22 cellular contexts compared by ENCODE assay signal in genomic region chr15:66784174-66784573, GRCh38.
A peak's percentile ranks its signal among the peaks of the same experiment; 100 is the strongest.
DNase-seq lines count a peak whose midpoint lies in the region; ATAC-seq and TF ChIP-seq lines count a peak whose summit lies in the region.
"Had no signal": no experiment of that assay in that cellular context is flagged by ENCODE, and none has a peak within 500 bp of the region (broad histone marks: within the 10 kb centered on the region; RNA-seq: fewer than 3 reads in every experiment).

No MANE protein-coding gene starts in this region.

- H2AK5ac ChIP-seq in IMR-90 (ENCODE audit: low read depth, low read length) (peak overlapping the region; percentile 98), mesenchymal stem cell (ENCODE audit: low read length, severe bottlenecking) (peak overlapping the region; percentile 72)

- H4K5ac ChIP-seq in IMR-90 (ENCODE audit: low read depth, low read length) = peak overlapping the region; percentile 16; the same call in 1 of the 2 replicates

- H3K36me3 ChIP-seq in IMR-90 (ENCODE audit: control insufficient read depth, insufficient read depth, low read length) (peaks cover 5% of the 10 kb centered on the region; the same call in 1 of the 2 replicates), mesenchymal stem cell (ENCODE audit: control insufficient read depth in 1 of 2, insufficient read depth in 2 of 2, low read depth in 1 of 2, low read length in 2 of 2) (peaks cover 8 to 40% of the 10 kb centered on the region in 2 experiments)

- H3K27me3 ChIP-seq in IMR-90 (ENCODE audit: control insufficient read depth, insufficient read depth, low read length) (no peaks in the 10 kb centered on the region), mesenchymal stem cell (ENCODE audit: control insufficient read depth in 1 of 2, insufficient read depth in 1 of 2, low read length in 2 of 2) (no peaks in the 10 kb centered on the region)
- H3K27me3 ChIP-seq: BLaER1 treated with 17β-estradiol and CSF1 and Interleukin-3, amounts not matched to agents 10 nM and 100 nM had no signal

- TF ChIP-seq RAD21 in IMR-90 (IDR thresholded peaks at IDR 0.05; ENCODE audit: low read length) = no peak

- dilution Hi-C loops in IMR-90 (cut with HindIII; ENCODE audit: low sequenced_read_pairs, unreplicated experiment) = no loop called here

- no peak overlapping the region for H3K4me2 ChIP-seq in IMR-90 (ENCODE audit: low read depth, low read length)
- H3K4me2 ChIP-seq in mesenchymal stem cell (ENCODE audit: low read length, poor library complexity, severe bottlenecking) = no peak overlapping the region
- H3K4me2 ChIP-seq: PC-9 had no signal

- no peak for TF ChIP-seq POLR2A in IMR-90 (IDR thresholded peaks at IDR 0.05; ENCODE audit: low read depth, low read length)

- H2BK15ac ChIP-seq in IMR-90 (ENCODE audit: low read depth, low read length) (peak overlapping the region; percentile 76; the same call in 2 of the 3 replicates), mesenchymal stem cell (ENCODE audit: low read depth, poor library complexity, severe bottlenecking) (no peak overlapping the region)

- CTCF ChIA-PET in IMR-90 (lab: Yijun Ruan, JAX) = interaction anchor here (1.0 kb wide), 1 partner anchor 67 kb away, joined by 3 read pairs; no protein-coding TSS in a partner anchor

- H2BK12ac ChIP-seq in mesenchymal stem cell (ENCODE audit: low read length in 2 of 2) = no peak overlapping the region

- H3K18ac ChIP-seq in IMR-90 (ENCODE audit: low read depth, low read length) = peak overlapping the region; percentile 27
- H3K18ac ChIP-seq in mesenchymal stem cell (ENCODE audit: low read depth in 1 of 2, low read length in 2 of 2) = peak overlapping the region in 1 of 2 experiments; percentile 37

- peak overlapping the region; percentile 85 for H3K4ac ChIP-seq in IMR-90 (ENCODE audit: low read depth, low read length)
- H3K4ac ChIP-seq in mesenchymal stem cell (ENCODE audit: low read depth in 1 of 2, low read length in 2 of 2) = peak overlapping the region in 1 of 2 experiments; percentile 47

- H4K20me1 ChIP-seq in IMR-90 (ENCODE audit: insufficient read depth, low read length) = no peaks in the 10 kb centered on the region

- no peak overlapping the region for H3K4me3 ChIP-seq in IMR-90 (ENCODE audit: insufficient read depth, low read depth, low read length)
- H3K4me3 ChIP-seq in mesenchymal stem cell (ENCODE audit: insufficient read depth in 1 of 2, low read depth in 1 of 2, low read length in 2 of 2) = no peak overlapping the region
- H3K4me3 ChIP-seq: BLaER1 treated with 17β-estradiol and CSF1 and Interleukin-3, amounts not matched to agents 10 nM and 100 nM; K562; PC-9 had no signal

- H2AFZ ChIP-seq in IMR-90 (replicated peaks; ENCODE audit: low read length, poor library complexity) (no peak overlapping the region), mesenchymal stem cell (ENCODE audit: low read depth, low read length) (no peak overlapping the region)
- H2AFZ ChIP-seq: PC-9 had no signal

- in situ Hi-C loops in IMR-90 (cut with MboI; ENCODE audit: low sequenced_read_pairs) = no loop called here

- BruUV-seq in IMR-90 (replicated peaks; lab: Mats Ljungman, UMichigan) = no TSS peak

- peak overlapping the region; percentile 94 for H4K91ac ChIP-seq in IMR-90 (ENCODE audit: insufficient read depth, low read depth, low read length)
- peak overlapping the region; percentile 65 for H4K91ac ChIP-seq in mesenchymal stem cell (ENCODE audit: low read length)

- H3K9me3 ChIP-seq in IMR-90 (ENCODE audit: control insufficient read depth, insufficient read depth, low read length) = no peaks in the 10 kb centered on the region
- no peaks in the 10 kb centered on the region for H3K9me3 ChIP-seq in mesenchymal stem cell (ENCODE audit: control insufficient read depth, low read length)
- H3K9me3 ChIP-seq: BLaER1 treated with 17β-estradiol and CSF1 and Interleukin-3, amounts not matched to agents 10 nM and 100 nM had no signal

- DNase-seq in D341Med (ENCODE audit: low spot score) = peak; percentile 25
- DNase-seq in IMR-90 = no peak
- no peak for DNase-seq in mesenchymal stem cell
- DNase-seq in sciatic nerve (ENCODE audit: low spot score) = peak; percentile 32
- DNase-seq in AG20443 (ENCODE audit: low spot score) = no peak
- DNase-seq: CD4-positive, alpha-beta memory T cell; DMS53; EL; GF-D8; NCI-H1092 treated with DMSO at 0.1 percent for 48 hours; NCI-H1436 treated with DMSO at 0.1 percent for 48 hours; NCI-H2029; NCI-H226; NCI-H510A treated with DMSO at 0.1 percent for 48 hours; NCI-H748 treated with DMSO at 0.1 percent for 48 hours; PC-9; SIG-M5 had no signal

- peak overlapping the region; percentile 89 for H2BK20ac ChIP-seq in IMR-90 (ENCODE audit: low read depth, low read length)

- H2AK9ac ChIP-seq in IMR-90 (replicated peaks; ENCODE audit: low read depth, low read length, poor library complexity) = no peak overlapping the region

- ATAC-seq in IMR-90 (ENCODE audit: low read depth) = no peak
- ATAC-seq in sciatic nerve = no peak
- ATAC-seq in GM19467 (IDR thresholded peaks at IDR 0.05; ENCODE audit: unreplicated experiment) = no peak
- no peak for ATAC-seq in HG03095 (IDR thresholded peaks at IDR 0.05; ENCODE audit: unreplicated experiment)

- POLR2A ChIA-PET in IMR-90 (lab: Charles Lee; ENCODE audit: unreplicated experiment) = no interaction called here

- H3K9ac ChIP-seq in IMR-90 (ENCODE audit: low read depth, low read length) = no peak overlapping the region
- H3K9ac ChIP-seq in mesenchymal stem cell (ENCODE audit: low read length) = no peak overlapping the region
- H3K9ac ChIP-seq: BLaER1 treated with 17β-estradiol and CSF1 and Interleukin-3, amounts not matched to agents 10 nM and 100 nM had no signal

- H3K9me1 ChIP-seq in IMR-90 (ENCODE audit: insufficient read depth, low read length) = peaks cover 53% of the 10 kb centered on the region

- no peak for TF ChIP-seq CTCF in IMR-90 (conservative IDR thresholded peaks at IDR 0.05; ENCODE audit: low read depth, low read length)

- 100% methylated on average over 4 of the region's 4 CpGs; no CpG with 5 or more reads in 1 of the 2 experiments for WGBS in IMR-90 (ENCODE audit: extremely low coverage in 2 of 2, insufficient read length in 1 of 2), 2 experiments
- 99% methylated on average over 4 of the region's 4 CpGs for WGBS in mesenchymal stem cell

- intact Hi-C loops in IMR-90 (cut with micrococcal nuclease) = no loop called here
- intact Hi-C loops in sciatic nerve (cut with DNase I) = no loop called here

- H3K56ac ChIP-seq in IMR-90 (ENCODE audit: extremely low read depth, insufficient read depth, low read length) = peak overlapping the region; percentile 38; the same call in 1 of the 2 replicates

- H4K8ac ChIP-seq in IMR-90 (ENCODE audit: low read depth in 2 of 2, low read length in 2 of 2) = peak overlapping the region; percentile 18 to 77; a peak in 2 of 4 replicates
- H4K8ac ChIP-seq in mesenchymal stem cell (ENCODE audit: low read length) = peak overlapping the region; percentile 36

- H3K23ac ChIP-seq in IMR-90 (ENCODE audit: low read depth, low read length) (peak overlapping the region; percentile 62), mesenchymal stem cell (ENCODE audit: low read length in 2 of 2) (no peak overlapping the region)

- H2BK5ac ChIP-seq in IMR-90 (ENCODE audit: low read depth, low read length, poor library complexity, severe bottlenecking) = peak overlapping the region; percentile 88
- H2BK5ac ChIP-seq in mesenchymal stem cell (ENCODE audit: low read depth, low read length, poor library complexity, severe bottlenecking) = no peak overlapping the region

- no peak overlapping the region for H3K27ac ChIP-seq in IMR-90 (ENCODE audit: insufficient read depth, low read length)
- no peak overlapping the region for H3K27ac ChIP-seq in mesenchymal stem cell (ENCODE audit: low read length, poor library complexity, severe bottlenecking)
- H3K27ac ChIP-seq: BLaER1 treated with 17β-estradiol and CSF1 and Interleukin-3, amounts not matched to agents 10 nM and 100 nM; PC-9; RWPE1 had no signal

- H3K79me1 ChIP-seq in IMR-90 (ENCODE audit: low read depth in 1 of 2, low read length in 2 of 2) (peaks cover 25 to 61% of the 10 kb centered on the region in 2 experiments), mesenchymal stem cell (replicated peaks; ENCODE audit: low read length, poor library complexity, severe bottlenecking) (no peaks in the 10 kb centered on the region)

- peak overlapping the region; percentile 70 for H3K14ac ChIP-seq in IMR-90 (replicated peaks; ENCODE audit: low read depth, low read length)
- H3K14ac ChIP-seq in mesenchymal stem cell (ENCODE audit: low read length in 2 of 2) = peak overlapping the region in 1 of 2 experiments; percentile 55

- H2BK120ac ChIP-seq in IMR-90 (ENCODE audit: low read depth, low read length) (peak overlapping the region; percentile 85), mesenchymal stem cell (ENCODE audit: low read depth, low read length) (no peak overlapping the region)

- H3K4me1 ChIP-seq in IMR-90 (ENCODE audit: control insufficient read depth, insufficient read depth, low read length) = peaks cover 57% of the 10 kb centered on the region
- peaks cover 49% of the 10 kb centered on the region for H3K4me1 ChIP-seq in mesenchymal stem cell (ENCODE audit: control insufficient read depth, insufficient read depth, low read depth, low read length)

TF ChIP-seq in IMR-90, 13 proteins besides CTCF, POLR2A, EP300 and RAD21 (continues in another document):
- TF ChIP-seq RFX5 (IDR thresholded peaks at IDR 0.05; ENCODE audit: low read depth, low read length) = no peak
- no peak for TF ChIP-seq NFE2L2 (IDR thresholded peaks at IDR 0.05; ENCODE audit: low read depth, low read length)
- no peak for TF ChIP-seq MXI1 (IDR thresholded peaks at IDR 0.05; ENCODE audit: borderline replicate concordance, low read depth, low read length)
- no peak for TF ChIP-seq SMC3 (IDR thresholded peaks at IDR 0.05; ENCODE audit: low read depth, low read length)
- TF ChIP-seq MAZ (IDR thresholded peaks at IDR 0.05; ENCODE audit: borderline replicate concordance, low read depth, low read length) = no peak
- no peak for TF ChIP-seq CHD1 (IDR thresholded peaks at IDR 0.05; ENCODE audit: low read depth, low read length)
- TF ChIP-seq BHLHE40 (IDR thresholded peaks at IDR 0.05; ENCODE audit: low read depth, low read length) = no peak
- no peak for TF ChIP-seq MAFK (IDR thresholded peaks at IDR 0.05; ENCODE audit: low read depth, low read length)
- no peak for TF ChIP-seq FOS (IDR thresholded peaks at IDR 0.05; ENCODE audit: low read depth, low read length)
- TF ChIP-seq CEBPB (IDR thresholded peaks at IDR 0.05; ENCODE audit: low read depth, low read length) = no peak
- TF ChIP-seq USF2 (IDR thresholded peaks at IDR 0.05; ENCODE audit: low read depth, low read length) = no peak

Comparison
In these comparisons a context has a peak if more than half of its experiments do, and no peak if none do; other contexts are left out.
1. DNase-seq: peak in D341Med (single experiment) and sciatic nerve (single experiment); none in IMR-90 (single experiment), mesenchymal stem cell (single experiment) and AG20443 (single experiment).